ENCODE assay signal across 18 cellular contexts in genomic region chr3:9727743-9728142, GRCh38. TPM values are rescaled to one million over a fixed set of nuclear protein-coding genes. Genes with fewer than 3 reads are reported as not detected.
DNase-seq lines count a peak whose midpoint lies in the region; ATAC-seq and TF ChIP-seq lines count a peak whose summit lies in the region.
"Had no signal": no experiment of that assay in that cellular context is flagged by ENCODE, and none has a peak within 500 bp of the region (broad histone marks: within the 10 kb centered on the region; RNA-seq: fewer than 3 reads in every experiment).

No MANE protein-coding gene starts in this region.

- intact Hi-C loops in activated CD4-positive, alpha-beta memory T cell treated with anti-CD3 and anti-CD28 coated beads for 36 hours (cut with micrococcal nuclease), result loop anchor here (1.0 to 2.0 kb wide), 2 partner anchors 23 to 225 kb away; no protein-coding TSS in a partner anchor

- POLR2A ChIA-PET in activated CD4-positive, alpha-beta memory T cell treated with anti-CD3 and anti-CD28 coated beads for 36 hours (lab: Charles Lee), result no interaction called here
- POLR2A ChIA-PET in activated CD4-positive, alpha-beta memory T cell treated with anti-CD3 and anti-CD28 coated beads, Interleukin-2, amount 10 ng/mL, durations not matched to agents 7 days and 5 days (lab: Charles Lee), result interaction anchor here (0.9 to 1.8 kb wide), 4 partner anchors 24 to 332 kb away, joined by 3 to 7 read pairs (median 6); partner anchors contain the start of genes ARPC4, MTMR14 and TADA3

- no peak overlapping the region for H3K23ac ChIP-seq in neuronal stem cell (ENCODE audit: low read depth, low read length, poor library complexity)

- H3K9ac ChIP-seq in neuronal stem cell (ENCODE audit: low read depth, low read length, poor library complexity), result no peak overlapping the region

- no peak overlapping the region for H3K4me3 ChIP-seq in cardiac fibroblast (replicated peaks in 1 of 2; ENCODE audit: low read depth in 2 of 2, low read length in 2 of 2)
- no peak overlapping the region for H3K4me3 ChIP-seq in neuronal stem cell (ENCODE audit: low read length in 2 of 2)
- H3K4me3 ChIP-seq: pancreas had no signal

- peak overlapping the region; percentile 19 for H2AFZ ChIP-seq in neuronal stem cell (ENCODE audit: low read length)

- H3K36me3 ChIP-seq in neuronal stem cell (replicated peaks in 1 of 2; ENCODE audit: control insufficient read depth in 2 of 2, insufficient read depth in 2 of 2, low read length in 2 of 2), result no peaks in the 10 kb centered on the region
- H3K36me3 ChIP-seq: pancreas had no signal

- no peaks in the 10 kb centered on the region for H3K27me3 Mint-ChIP-seq in activated CD4-positive, alpha-beta memory T cell treated with anti-CD3 and anti-CD28 coated beads for 36 hours
- peaks cover 5% of the 10 kb centered on the region for H3K27me3 Mint-ChIP-seq in activated CD4-positive, alpha-beta memory T cell treated with anti-CD3 and anti-CD28 coated beads, Interleukin-2, amount 10 ng/mL, durations not matched to agents 7 days and 5 days

- H2BK5ac ChIP-seq in neuronal stem cell (ENCODE audit: low read length), result no peak overlapping the region

- H3K4ac ChIP-seq in neuronal stem cell (ENCODE audit: low read length), result no peak overlapping the region

- H3K18ac ChIP-seq in neuronal stem cell (ENCODE audit: low read length), result no peak overlapping the region

- peaks cover 4 to 8% of the 10 kb centered on the region in 2 donors for H3K4me1 ChIP-seq in neuronal stem cell (ENCODE audit: control insufficient read depth in 2 of 2, insufficient read depth in 1 of 2, low read depth in 1 of 2, low read length in 2 of 2)

- H3K9me3 Mint-ChIP-seq in activated CD4-positive, alpha-beta memory T cell treated with anti-CD3 and anti-CD28 coated beads for 36 hours, result no peaks in the 10 kb centered on the region
- H3K9me3 Mint-ChIP-seq in activated CD4-positive, alpha-beta memory T cell treated with anti-CD3 and anti-CD28 coated beads, Interleukin-2, amount 10 ng/mL, durations not matched to agents 7 days and 5 days, result no peaks in the 10 kb centered on the region
- H3K9me3 Mint-ChIP-seq: brain had no signal

- ATAC-seq in GM21619 (IDR thresholded peaks at IDR 0.05; ENCODE audit: unreplicated experiment), result no peak
- ATAC-seq in GM21381 (IDR thresholded peaks at IDR 0.05; ENCODE audit: unreplicated experiment), result no peak
- ATAC-seq: Panc1, pancreas had no signal

- no peak overlapping the region for H2BK120ac ChIP-seq in neuronal stem cell (ENCODE audit: low read depth, low read length)

- no peak overlapping the region for H4K91ac ChIP-seq in neuronal stem cell (ENCODE audit: low read depth, low read length, poor library complexity)

- H3K4me2 ChIP-seq in neuronal stem cell (ENCODE audit: insufficient read depth, low read length, poor library complexity, severe bottlenecking), result no peak overlapping the region

- peaks cover 10% of the 10 kb centered on the region for H3K79me1 ChIP-seq in neuronal stem cell (ENCODE audit: low read depth, low read length)

- no CpG with 5 or more reads among the region's 2 CpGs for WGBS in neuronal stem cell (ENCODE audit: extremely low coverage in 2 of 2, insufficient read length in 2 of 2, insufficient replicate concordance in 1 of 2), 2 donors

- no peaks in the 10 kb centered on the region for H3K9me3 ChIP-seq in neuronal stem cell (replicated peaks in 1 of 2; ENCODE audit: control insufficient read depth in 2 of 2, insufficient read depth in 1 of 2, low read depth in 1 of 2, low read length in 2 of 2)
- H3K9me3 ChIP-seq: Caco-2, pancreas had no signal

- H3K27ac ChIP-seq in neuronal stem cell (replicated peaks; ENCODE audit: low read length), result no peak overlapping the region
- H3K27ac ChIP-seq: pancreas had no signal

- H3K27me3 ChIP-seq in neuronal stem cell (ENCODE audit: control insufficient read depth in 3 of 3, insufficient read depth in 3 of 3, low read depth in 1 of 3, low read length in 3 of 3), result peaks cover 0 to 7% (median 0%) of the 10 kb centered on the region in 3 experiments
- H3K27me3 ChIP-seq: pancreas had no signal

- DNase-seq in activated CD4-positive, alpha-beta memory T cell treated with anti-CD3 and anti-CD28 coated beads for 36 hours, result no peak
- DNase-seq in activated CD4-positive, alpha-beta memory T cell treated with anti-CD3 and anti-CD28 coated beads, Interleukin-2, amount 10 ng/mL, durations not matched to agents 7 days and 5 days, result no peak
- peak; percentile 13 for DNase-seq in MV-4-11 (lab: John Stamatoyannopoulos, UW)
- DNase-seq in cardiac fibroblast (ENCODE audit: low read depth in 2 of 2), result peak; percentile 47 to 59
- DNase-seq in neuronal stem cell (ENCODE audit: low spot score), result no peak
- no peak for DNase-seq in DMS114 treated with DMSO at 0.1 percent for 48 hours (lab: John Stamatoyannopoulos, UW; ENCODE audit: unreplicated experiment)
- DNase-seq: activated CD4-positive, alpha-beta T cell treated with anti-CD3 and anti-CD28 coated beads for 48 hours; islet precursor cell; pancreas had no signal

- peak overlapping the region; percentile 72 for H3K27ac Mint-ChIP-seq in activated CD4-positive, alpha-beta memory T cell treated with anti-CD3 and anti-CD28 coated beads for 36 hours
- no peak overlapping the region for H3K27ac Mint-ChIP-seq in activated CD4-positive, alpha-beta memory T cell treated with anti-CD3 and anti-CD28 coated beads, Interleukin-2, amount 10 ng/mL, durations not matched to agents 7 days and 5 days

- no peak overlapping the region for H4K8ac ChIP-seq in neuronal stem cell (ENCODE audit: low read depth, low read length)

- no peak overlapping the region for H3K4me3 Mint-ChIP-seq in activated CD4-positive, alpha-beta memory T cell treated with anti-CD3 and anti-CD28 coated beads for 36 hours
- no peak overlapping the region for H3K4me3 Mint-ChIP-seq in activated CD4-positive, alpha-beta memory T cell treated with anti-CD3 and anti-CD28 coated beads, Interleukin-2, amount 10 ng/mL, durations not matched to agents 7 days and 5 days

- CTCF ChIA-PET in activated CD4-positive, alpha-beta memory T cell treated with anti-CD3 and anti-CD28 coated beads for 36 hours (lab: Charles Lee), result interaction anchor here (0.7 to 3.2 kb wide), 23 partner anchors 9 to 374 kb away, joined by 3 to 13 read pairs (median 6); partner anchors contain the start of genes ARPC4, CRELD1, MTMR14 and OGG1
- CTCF ChIA-PET in activated CD4-positive, alpha-beta memory T cell treated with anti-CD3 and anti-CD28 coated beads, Interleukin-2, amount 10 ng/mL, durations not matched to agents 7 days and 5 days (lab: Charles Lee), result interaction anchor here (0.6 to 3.1 kb wide), 24 partner anchors 9 to 375 kb away, joined by 3 to 21 read pairs (median 4); partner anchors contain the start of genes CAMK1, MTMR14, OGG1 and RPUSD3

- TF ChIP-seq CTCF in cardiac fibroblast (IDR thresholded peaks at IDR 0.05; ENCODE audit: low read depth, low read length), result no peak

- H2BK12ac ChIP-seq in neuronal stem cell (ENCODE audit: low read length), result no peak overlapping the region

- no peak overlapping the region for H3K14ac ChIP-seq in neuronal stem cell (ENCODE audit: low read length)

- H2BK15ac ChIP-seq in neuronal stem cell (ENCODE audit: low read length), result no peak overlapping the region

- H3K36me3 Mint-ChIP-seq in activated CD4-positive, alpha-beta memory T cell treated with anti-CD3 and anti-CD28 coated beads for 36 hours, result peaks cover 2% of the 10 kb centered on the region
- H3K36me3 Mint-ChIP-seq in activated CD4-positive, alpha-beta memory T cell treated with anti-CD3 and anti-CD28 coated beads, Interleukin-2, amount 10 ng/mL, durations not matched to agents 7 days and 5 days (ENCODE audit: low read depth), result peaks cover 5% of the 10 kb centered on the region
- H3K36me3 Mint-ChIP-seq: brain had no signal

- H3K4me1 Mint-ChIP-seq in activated CD4-positive, alpha-beta memory T cell treated with anti-CD3 and anti-CD28 coated beads for 36 hours (ENCODE audit: low read depth), result peaks cover 40% of the 10 kb centered on the region
- H3K4me1 Mint-ChIP-seq in activated CD4-positive, alpha-beta memory T cell treated with anti-CD3 and anti-CD28 coated beads, Interleukin-2, amount 10 ng/mL, durations not matched to agents 7 days and 5 days, result peaks cover 36% of the 10 kb centered on the region

- H2AK5ac ChIP-seq in neuronal stem cell (ENCODE audit: low read depth, low read length), result no peak overlapping the region

RNA-seq across cellular contexts. Expression of gene BRPF1, which starts 3.8 kb away (rescaled TPM):
- 10 to 100 TPM; 25.0 to 27.3 TPM for total RNA-seq in activated CD4-positive, alpha-beta memory T cell treated with anti-CD3 and anti-CD28 coated beads for 36 hours
- total RNA-seq in activated CD4-positive, alpha-beta memory T cell treated with anti-CD3 and anti-CD28 coated beads, Interleukin-2, amount 10 ng/mL, durations not matched to agents 7 days and 5 days, result 10 to 100 TPM; 38.9 to 41.9 TPM
- polyA plus RNA-seq in neuronal stem cell (2013, experiment 1 of 2), result 8.1 TPM
- 8.2 TPM for polyA plus RNA-seq in neuronal stem cell (2013, experiment 2 of 2)

RNA-seq across cellular contexts. Expression of gene OGG1, which starts 22.0 kb away (rescaled TPM):
- 10 to 100 TPM; 35.7 to 36.5 TPM for total RNA-seq in activated CD4-positive, alpha-beta memory T cell treated with anti-CD3 and anti-CD28 coated beads for 36 hours
- 10 to 100 TPM; 29.5 to 34.3 TPM for total RNA-seq in activated CD4-positive, alpha-beta memory T cell treated with anti-CD3 and anti-CD28 coated beads, Interleukin-2, amount 10 ng/mL, durations not matched to agents 7 days and 5 days
- polyA plus RNA-seq in neuronal stem cell (2013, experiment 1 of 2), result 24.0 TPM
- 27.1 TPM for polyA plus RNA-seq in neuronal stem cell (2013, experiment 2 of 2)

RNA-seq across cellular contexts. Expression of gene CPNE9, which starts 24.1 kb away (rescaled TPM):
- not detected for total RNA-seq in activated CD4-positive, alpha-beta memory T cell treated with anti-CD3 and anti-CD28 coated beads for 36 hours
- total RNA-seq in activated CD4-positive, alpha-beta memory T cell treated with anti-CD3 and anti-CD28 coated beads, Interleukin-2, amount 10 ng/mL, durations not matched to agents 7 days and 5 days, result under 1 TPM in 1 of 2 experiments, not detected in 1; 0.33 TPM
- 0.21 TPM for polyA plus RNA-seq in neuronal stem cell (2013, experiment 1 of 2)
- polyA plus RNA-seq in neuronal stem cell (2013, experiment 2 of 2), result 0.12 TPM
- total RNA-seq: A673, Caco-2, glomerular endothelial cell, HepG2, mesenteric fat pad had no signal

RNA-seq across cellular contexts. Expression of gene CAMK1, which starts 42.0 kb away (rescaled TPM):
- total RNA-seq in activated CD4-positive, alpha-beta memory T cell treated with anti-CD3 and anti-CD28 coated beads for 36 hours, result 10 to 100 TPM; 48.2 to 51.9 TPM
- 10 to 100 TPM; 18.5 to 20.2 TPM for total RNA-seq in activated CD4-positive, alpha-beta memory T cell treated with anti-CD3 and anti-CD28 coated beads, Interleukin-2, amount 10 ng/mL, durations not matched to agents 7 days and 5 days
- polyA plus RNA-seq in neuronal stem cell (2013, experiment 1 of 2), result 15.0 TPM
- 14.5 TPM for polyA plus RNA-seq in neuronal stem cell (2013, experiment 2 of 2)

Comparison
In these comparisons a context has a peak if more than half of its experiments do, and no peak if none do; other contexts are left out.
1. DNase-seq: peak in MV-4-11 (single experiment) and cardiac fibroblast (2 of 2); none in activated CD4-positive, alpha-beta memory T cell treated with anti-CD3 and anti-CD28 coated beads for 36 hours (single experiment), activated CD4-positive, alpha-beta memory T cell treated with anti-CD3 and anti-CD28 coated beads, Interleukin-2, amount 10 ng/mL, durations not matched to agents 7 days and 5 days (single experiment), neuronal stem cell (single experiment) and DMS114 treated with DMSO at 0.1 percent for 48 hours (single experiment).